Comparison of ENCODE assay signal across 18 cellular contexts in the genomic region with DNA sequence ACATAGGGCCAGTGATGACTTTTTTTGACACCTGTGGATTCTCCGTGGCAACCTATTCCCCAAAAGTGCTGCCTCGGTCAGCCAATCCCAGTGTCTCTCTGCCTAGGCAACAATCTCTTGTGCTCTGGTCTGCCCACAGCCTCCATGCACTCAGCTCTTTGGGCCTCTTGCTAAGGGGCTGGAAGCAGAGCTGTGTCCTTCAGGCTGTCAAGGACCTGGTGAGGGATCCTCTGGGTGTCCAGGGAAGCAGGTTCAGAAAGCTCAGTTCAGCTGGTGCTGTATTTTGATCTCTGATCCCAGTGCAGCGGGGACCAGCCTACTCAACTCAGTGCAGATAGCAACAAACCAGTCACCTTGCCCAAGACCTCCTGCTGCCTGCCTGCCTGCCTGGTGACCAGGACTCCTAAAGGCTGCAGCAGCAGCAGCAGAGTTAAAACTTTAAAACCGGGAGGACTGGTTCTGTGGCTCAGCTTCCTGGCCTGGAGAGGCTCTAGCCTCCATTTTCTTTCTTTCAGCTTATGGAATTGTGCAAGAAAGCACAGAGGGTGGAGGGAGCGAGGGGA. TPM values are rescaled to one million over a fixed set of nuclear protein-coding genes. Genes with fewer than 3 reads are reported as not detected.
DNase-seq lines count a peak whose midpoint lies in the region; ATAC-seq and TF ChIP-seq lines count a peak whose summit lies in the region.
"Had no signal": no experiment of that assay in that cellular context is flagged by ENCODE, and none has a peak within 500 bp of the region (broad histone marks: within the 10 kb centered on the region; RNA-seq: fewer than 3 reads in every experiment).

No MANE protein-coding gene starts in this region.

- H3K9me3 Mint-ChIP-seq in activated T-cell treated with anti-CD3 and anti-CD28 coated beads, Interleukin-2, amount 50 U/mL, for 24 hours: no peaks in the 10 kb centered on the region
- H3K9me3 Mint-ChIP-seq in WTC11 (no peaks in the 10 kb centered on the region), type B pancreatic cell (no peaks in the 10 kb centered on the region)
- H3K9me3 Mint-ChIP-seq in activated naive CD4-positive, alpha-beta T cell treated with anti-CD3 and anti-CD28 coated beads for 36 hours: no peaks in the 10 kb centered on the region
- H3K9me3 Mint-ChIP-seq: activated T-cell treated with anti-CD3 and anti-CD28 coated beads, Interleukin-2, amount 50 U/mL, for 4 hours had no signal

- H3K4me3 Mint-ChIP-seq in activated T-cell treated with anti-CD3 and anti-CD28 coated beads, Interleukin-2, amount 50 U/mL, for 24 hours: no peak overlapping the region
- H3K4me3 Mint-ChIP-seq in WTC11: no peak overlapping the region
- H3K4me3 Mint-ChIP-seq in type B pancreatic cell: peak overlapping the region; percentile 67
- no peak overlapping the region for H3K4me3 Mint-ChIP-seq in activated naive CD4-positive, alpha-beta T cell treated with anti-CD3 and anti-CD28 coated beads for 36 hours
- H3K4me3 Mint-ChIP-seq: activated T-cell treated with anti-CD3 and anti-CD28 coated beads, Interleukin-2, amount 50 U/mL, for 4 hours had no signal

- H3K27ac ChIP-seq in left lung: no peak overlapping the region
- H3K27ac ChIP-seq: ascending aorta, neutrophil had no signal

- no peak overlapping the region for H3K4me3 ChIP-seq in left lung
- H3K4me3 ChIP-seq: ascending aorta had no signal

- H3K27me3 Mint-ChIP-seq in activated T-cell treated with anti-CD3 and anti-CD28 coated beads, Interleukin-2, amount 50 U/mL, for 24 hours: peaks cover 10% of the 10 kb centered on the region
- H3K27me3 Mint-ChIP-seq in WTC11 (ENCODE audit: low read depth) (peaks cover 3% of the 10 kb centered on the region; the same call in 1 of the 2 replicates), type B pancreatic cell (peaks cover 9% of the 10 kb centered on the region)
- H3K27me3 Mint-ChIP-seq in activated naive CD4-positive, alpha-beta T cell treated with anti-CD3 and anti-CD28 coated beads for 36 hours (ENCODE audit: low read depth): no peaks in the 10 kb centered on the region

- TF ChIP-seq CTCF in WTC11 (IDR thresholded peaks at IDR 0.05): no peak
- no peak for TF ChIP-seq CTCF in left lung (IDR thresholded peaks at IDR 0.05)
- no peak for TF ChIP-seq CTCF in type B pancreatic cell (conservative IDR thresholded peaks at IDR 0.05)

- CTCF ChIA-PET in WTC11 (lab: Charles Lee): interaction anchor here (1.1 to 15.1 kb wide), 8 partner anchors 14 to 185 kb away, joined by 3 to 224 read pairs (median 5); no protein-coding TSS in a partner anchor
- CTCF ChIA-PET in activated naive CD4-positive, alpha-beta T cell treated with anti-CD3 and anti-CD28 coated beads for 36 hours (lab: Charles Lee): interaction anchor here (1.5 kb wide), 1 partner anchor 29 kb away, joined by 10 read pairs; no protein-coding TSS in a partner anchor

- peak; percentile 19 for DNase-seq in activated T-cell treated with anti-CD3 and anti-CD28 coated beads, Interleukin-2, amount 50 U/mL, for 24 hours
- DNase-seq in activated T-cell treated with anti-CD3 and anti-CD28 coated beads, Interleukin-2, amount 50 U/mL, for 1 hour: no peak
- DNase-seq in WTC11 (ENCODE audit: low spot score) (peak; percentile 19), left lung (peak; percentile 25 to 30), type B pancreatic cell (ENCODE audit: extremely low spot score, unreplicated experiment) (peak; percentile 24), NCI-H345 (lab: John Stamatoyannopoulos, UW) (no peak)
- DNase-seq in activated naive CD4-positive, alpha-beta T cell treated with anti-CD3 and anti-CD28 coated beads for 36 hours: no peak
- DNase-seq in activated naive CD4-positive, alpha-beta T cell (lab: John Stamatoyannopoulos, UW): no peak
- DNase-seq: activated T-cell treated with anti-CD3 and anti-CD28 coated beads, Interleukin-2, amount 50 U/mL, for 4 hours; Karpas-422; left ventricle myocardium superior; NCI-H2029 treated with DMSO at 0.1 percent for 48 hours; SK-N-SH; stimulated activated CD4-positive, alpha-beta T cell treated with anti-CD3 and anti-CD28 coated beads, Interleukin-12 subunit alpha, Interleukin-12 subunit beta, amount 100 ng/mL, for 4 hours had no signal

- POLR2A ChIA-PET in WTC11 (lab: Charles Lee): interaction anchor here (0.5 to 0.6 kb wide), 2 partner anchors 161 to 1010 kb away, joined by 3 read pairs; partner anchors contain the start of gene IVD

- H3K4me1 Mint-ChIP-seq in activated T-cell treated with anti-CD3 and anti-CD28 coated beads, Interleukin-2, amount 50 U/mL, for 24 hours (ENCODE audit: low read depth): no peaks in the 10 kb centered on the region
- peaks cover 14% of the 10 kb centered on the region for H3K4me1 Mint-ChIP-seq in WTC11
- peaks cover 10% of the 10 kb centered on the region for H3K4me1 Mint-ChIP-seq in type B pancreatic cell (ENCODE audit: unreplicated experiment)
- no peaks in the 10 kb centered on the region for H3K4me1 Mint-ChIP-seq in activated naive CD4-positive, alpha-beta T cell treated with anti-CD3 and anti-CD28 coated beads for 36 hours (ENCODE audit: low read depth)

- peak; percentile 36; the same call in 1 of the 2 replicates for ATAC-seq in WTC11
- ATAC-seq in left lung: peak; percentile 84
- ATAC-seq: activated CD4-positive, CD25-positive, alpha-beta regulatory T cell treated with anti-CD3 and anti-CD28 coated beads, Interleukin-2, amount 50 U/mL, for 24 hours; activated T-cell treated with anti-CD3 and anti-CD28 coated beads, Interleukin-2, amount 50 U/mL, for 4 hours; left ventricle myocardium superior had no signal

- no peaks in the 10 kb centered on the region for H3K36me3 Mint-ChIP-seq in activated T-cell treated with anti-CD3 and anti-CD28 coated beads, Interleukin-2, amount 50 U/mL, for 24 hours (ENCODE audit: low read depth)
- no peaks in the 10 kb centered on the region for H3K36me3 Mint-ChIP-seq in WTC11
- no peaks in the 10 kb centered on the region for H3K36me3 Mint-ChIP-seq in type B pancreatic cell
- no peaks in the 10 kb centered on the region for H3K36me3 Mint-ChIP-seq in activated naive CD4-positive, alpha-beta T cell treated with anti-CD3 and anti-CD28 coated beads for 36 hours (ENCODE audit: low read depth)

- no peaks in the 10 kb centered on the region for H3K36me3 ChIP-seq in left lung
- H3K36me3 ChIP-seq: ascending aorta, neutrophil had no signal

- intact Hi-C loops in left lung (cut with DNase I): no loop called here
- intact Hi-C loops in activated naive CD4-positive, alpha-beta T cell treated with anti-CD3 and anti-CD28 coated beads for 36 hours (cut with micrococcal nuclease): no loop called here

- H3K27me3 ChIP-seq in left lung: peaks cover 0 to 9% of the 10 kb centered on the region in 2 donors
- H3K27me3 ChIP-seq: ascending aorta had no signal

- no peaks in the 10 kb centered on the region for H3K4me1 ChIP-seq in left lung
- H3K4me1 ChIP-seq: ascending aorta had no signal

- H3K9me3 ChIP-seq in left lung: no peaks in the 10 kb centered on the region
- H3K9me3 ChIP-seq: ascending aorta, neutrophil, SK-N-SH had no signal

- H3K27ac Mint-ChIP-seq in activated T-cell treated with anti-CD3 and anti-CD28 coated beads, Interleukin-2, amount 50 U/mL, for 24 hours: no peak overlapping the region
- H3K27ac Mint-ChIP-seq in WTC11 (no peak overlapping the region), type B pancreatic cell (peak overlapping the region; percentile 72)
- no peak overlapping the region for H3K27ac Mint-ChIP-seq in activated naive CD4-positive, alpha-beta T cell treated with anti-CD3 and anti-CD28 coated beads for 36 hours

TF ChIP-seq in WTC11, 78 proteins besides CTCF, POLR2A, EP300 and RAD21 (continues in another document):
- TF ChIP-seq JAZF1 (CRISPR knock-in tag; IDR thresholded peaks at IDR 0.05) (no peak), NFYB (CRISPR knock-in tag; conservative IDR thresholded peaks at IDR 0.05; ENCODE audit: low read depth) (no peak), ATF2 (CRISPR knock-in tag; IDR thresholded peaks at IDR 0.05; ENCODE audit: borderline replicate concordance, low read depth) (no peak), IRF2 (CRISPR knock-in tag; IDR thresholded peaks at IDR 0.05; ENCODE audit: borderline replicate concordance, low read depth) (no peak), CBFB (CRISPR knock-in tag; IDR thresholded peaks at IDR 0.05; ENCODE audit: low read depth) (no peak), GABPB1 (CRISPR knock-in tag; IDR thresholded peaks at IDR 0.05) (no peak)
- TF ChIP-seq, protein P1, sequence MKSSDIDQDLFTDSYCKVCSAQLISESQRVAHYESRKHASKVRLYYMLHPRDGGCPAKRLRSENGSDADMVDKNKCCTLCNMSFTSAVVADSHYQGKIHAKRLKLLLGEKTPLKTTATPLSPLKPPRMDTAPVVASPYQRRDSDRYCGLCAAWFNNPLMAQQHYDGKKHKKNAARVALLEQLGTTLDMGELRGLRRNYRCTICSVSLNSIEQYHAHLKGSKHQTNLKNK (CRISPR knock-in tag; IDR thresholded peaks at IDR 0.05): no peak

RNA-seq across cellular contexts. Expression of gene PAK6, which starts 6.2 kb away (rescaled TPM):
- 8.7 to 11.7 TPM (median 9.6 TPM) in 3 replicates for total RNA-seq in WTC11 (2021)
- 10 to 100 TPM in 1 of 2 donors, 1 to 10 TPM in 1; 9.0 to 14.6 TPM for total RNA-seq in left lung
- total RNA-seq in type B pancreatic cell (ENCODE audit: low replicate concordance): 7.8 and 21.2 TPM in 2 replicates
- not detected for total RNA-seq in activated naive CD4-positive, alpha-beta T cell treated with anti-CD3 and anti-CD28 coated beads for 36 hours
- total RNA-seq: ascending aorta, glomerular endothelial cell had no signal

RNA-seq across cellular contexts. Expression of gene ANKRD63, which starts 37.8 kb away (rescaled TPM):
- total RNA-seq in WTC11 (2021) (1.2 to 1.7 TPM (median 1.4 TPM) in 3 replicates), left lung (not detected), type B pancreatic cell (ENCODE audit: low replicate concordance) (0.98 and 1.5 TPM in 2 replicates)
- not detected for total RNA-seq in activated naive CD4-positive, alpha-beta T cell treated with anti-CD3 and anti-CD28 coated beads for 36 hours
- total RNA-seq: activated T-cell treated with anti-CD3 and anti-CD28 coated beads, Interleukin-2, amount 50 U/mL, for 4 hours; ascending aorta had no signal

Comparison
In these comparisons a context has a peak if more than half of its experiments do, and no peak if none do; other contexts are left out.
1. DNase-seq: peak in activated T-cell treated with anti-CD3 and anti-CD28 coated beads, Interleukin-2, amount 50 U/mL, for 24 hours (single experiment), WTC11 (single experiment), left lung (2 of 2) and type B pancreatic cell (single experiment); none in activated T-cell treated with anti-CD3 and anti-CD28 coated beads, Interleukin-2, amount 50 U/mL, for 1 hour (single experiment), NCI-H345 (single experiment), activated naive CD4-positive, alpha-beta T cell treated with anti-CD3 and anti-CD28 coated beads for 36 hours (single experiment) and activated naive CD4-positive, alpha-beta T cell (0 of 4).